1 cellular context compared by ENCODE assay signal in genomic region chr5:172839669-172840068, GRCh38.
TF ChIP-seq lines count a peak whose summit lies in the region.

No MANE protein-coding gene starts in this region.

TF ChIP-seq in H1, 55 proteins besides CTCF, POLR2A, EP300 and RAD21:
- no peak for TF ChIP-seq SP2 (IDR thresholded peaks at IDR 0.05; ENCODE audit: low read length)
- TF ChIP-seq KDM1A (IDR thresholded peaks at IDR 0.05; ENCODE audit: borderline replicate concordance, low read length), result no peak
- TF ChIP-seq E2F6 (IDR thresholded peaks at IDR 0.05), result no peak
- TF ChIP-seq ATF2 (IDR thresholded peaks at IDR 0.05; ENCODE audit: low read length), result no peak
- no peak for TF ChIP-seq CBX8 (IDR thresholded peaks at IDR 0.05; ENCODE audit: borderline replicate concordance, low read depth, low read length)
- TF ChIP-seq CHD7 (IDR thresholded peaks at IDR 0.05; ENCODE audit: insufficient replicate concordance, low read length), result no peak
- no peak for TF ChIP-seq SUZ12 (IDR thresholded peaks at IDR 0.05; ENCODE audit: low read length)
- no peak for TF ChIP-seq EGR1 (IDR thresholded peaks at IDR 0.05; ENCODE audit: borderline replicate concordance, low read depth, low read length)
- no peak for TF ChIP-seq CTBP2 (IDR thresholded peaks at IDR 0.05; ENCODE audit: borderline replicate concordance, insufficient read depth, insufficient read length, low read length)
- TF ChIP-seq FOSL1 (IDR thresholded peaks at IDR 0.05; ENCODE audit: insufficient read depth, low read depth, low read length), result no peak
- no peak for TF ChIP-seq ZNF274 (IDR thresholded peaks at IDR 0.05; ENCODE audit: borderline replicate concordance, extremely low read depth, low read length)
- TF ChIP-seq RNF2 (IDR thresholded peaks at IDR 0.05; ENCODE audit: borderline replicate concordance, low read depth, low read length, missing control alignments, poor library complexity, severe bottlenecking), result no peak
- no peak for TF ChIP-seq RFX5 (IDR thresholded peaks at IDR 0.05; ENCODE audit: borderline replicate concordance, low read depth, low read length)
